In genomic region chr20:53915459-53916172, GRCh38 we compare ENCODE assay signal across 1 cellular context.
A peak's percentile ranks its signal among the peaks of the same experiment; 100 is the strongest.
TF ChIP-seq lines count a peak whose summit lies in the region.

No MANE protein-coding gene starts in this region.

TF ChIP-seq in K562, 482 proteins besides CTCF, POLR2A, EP300 and RAD21 (continued from another document and continues in another):
- TF ChIP-seq, protein P1, sequence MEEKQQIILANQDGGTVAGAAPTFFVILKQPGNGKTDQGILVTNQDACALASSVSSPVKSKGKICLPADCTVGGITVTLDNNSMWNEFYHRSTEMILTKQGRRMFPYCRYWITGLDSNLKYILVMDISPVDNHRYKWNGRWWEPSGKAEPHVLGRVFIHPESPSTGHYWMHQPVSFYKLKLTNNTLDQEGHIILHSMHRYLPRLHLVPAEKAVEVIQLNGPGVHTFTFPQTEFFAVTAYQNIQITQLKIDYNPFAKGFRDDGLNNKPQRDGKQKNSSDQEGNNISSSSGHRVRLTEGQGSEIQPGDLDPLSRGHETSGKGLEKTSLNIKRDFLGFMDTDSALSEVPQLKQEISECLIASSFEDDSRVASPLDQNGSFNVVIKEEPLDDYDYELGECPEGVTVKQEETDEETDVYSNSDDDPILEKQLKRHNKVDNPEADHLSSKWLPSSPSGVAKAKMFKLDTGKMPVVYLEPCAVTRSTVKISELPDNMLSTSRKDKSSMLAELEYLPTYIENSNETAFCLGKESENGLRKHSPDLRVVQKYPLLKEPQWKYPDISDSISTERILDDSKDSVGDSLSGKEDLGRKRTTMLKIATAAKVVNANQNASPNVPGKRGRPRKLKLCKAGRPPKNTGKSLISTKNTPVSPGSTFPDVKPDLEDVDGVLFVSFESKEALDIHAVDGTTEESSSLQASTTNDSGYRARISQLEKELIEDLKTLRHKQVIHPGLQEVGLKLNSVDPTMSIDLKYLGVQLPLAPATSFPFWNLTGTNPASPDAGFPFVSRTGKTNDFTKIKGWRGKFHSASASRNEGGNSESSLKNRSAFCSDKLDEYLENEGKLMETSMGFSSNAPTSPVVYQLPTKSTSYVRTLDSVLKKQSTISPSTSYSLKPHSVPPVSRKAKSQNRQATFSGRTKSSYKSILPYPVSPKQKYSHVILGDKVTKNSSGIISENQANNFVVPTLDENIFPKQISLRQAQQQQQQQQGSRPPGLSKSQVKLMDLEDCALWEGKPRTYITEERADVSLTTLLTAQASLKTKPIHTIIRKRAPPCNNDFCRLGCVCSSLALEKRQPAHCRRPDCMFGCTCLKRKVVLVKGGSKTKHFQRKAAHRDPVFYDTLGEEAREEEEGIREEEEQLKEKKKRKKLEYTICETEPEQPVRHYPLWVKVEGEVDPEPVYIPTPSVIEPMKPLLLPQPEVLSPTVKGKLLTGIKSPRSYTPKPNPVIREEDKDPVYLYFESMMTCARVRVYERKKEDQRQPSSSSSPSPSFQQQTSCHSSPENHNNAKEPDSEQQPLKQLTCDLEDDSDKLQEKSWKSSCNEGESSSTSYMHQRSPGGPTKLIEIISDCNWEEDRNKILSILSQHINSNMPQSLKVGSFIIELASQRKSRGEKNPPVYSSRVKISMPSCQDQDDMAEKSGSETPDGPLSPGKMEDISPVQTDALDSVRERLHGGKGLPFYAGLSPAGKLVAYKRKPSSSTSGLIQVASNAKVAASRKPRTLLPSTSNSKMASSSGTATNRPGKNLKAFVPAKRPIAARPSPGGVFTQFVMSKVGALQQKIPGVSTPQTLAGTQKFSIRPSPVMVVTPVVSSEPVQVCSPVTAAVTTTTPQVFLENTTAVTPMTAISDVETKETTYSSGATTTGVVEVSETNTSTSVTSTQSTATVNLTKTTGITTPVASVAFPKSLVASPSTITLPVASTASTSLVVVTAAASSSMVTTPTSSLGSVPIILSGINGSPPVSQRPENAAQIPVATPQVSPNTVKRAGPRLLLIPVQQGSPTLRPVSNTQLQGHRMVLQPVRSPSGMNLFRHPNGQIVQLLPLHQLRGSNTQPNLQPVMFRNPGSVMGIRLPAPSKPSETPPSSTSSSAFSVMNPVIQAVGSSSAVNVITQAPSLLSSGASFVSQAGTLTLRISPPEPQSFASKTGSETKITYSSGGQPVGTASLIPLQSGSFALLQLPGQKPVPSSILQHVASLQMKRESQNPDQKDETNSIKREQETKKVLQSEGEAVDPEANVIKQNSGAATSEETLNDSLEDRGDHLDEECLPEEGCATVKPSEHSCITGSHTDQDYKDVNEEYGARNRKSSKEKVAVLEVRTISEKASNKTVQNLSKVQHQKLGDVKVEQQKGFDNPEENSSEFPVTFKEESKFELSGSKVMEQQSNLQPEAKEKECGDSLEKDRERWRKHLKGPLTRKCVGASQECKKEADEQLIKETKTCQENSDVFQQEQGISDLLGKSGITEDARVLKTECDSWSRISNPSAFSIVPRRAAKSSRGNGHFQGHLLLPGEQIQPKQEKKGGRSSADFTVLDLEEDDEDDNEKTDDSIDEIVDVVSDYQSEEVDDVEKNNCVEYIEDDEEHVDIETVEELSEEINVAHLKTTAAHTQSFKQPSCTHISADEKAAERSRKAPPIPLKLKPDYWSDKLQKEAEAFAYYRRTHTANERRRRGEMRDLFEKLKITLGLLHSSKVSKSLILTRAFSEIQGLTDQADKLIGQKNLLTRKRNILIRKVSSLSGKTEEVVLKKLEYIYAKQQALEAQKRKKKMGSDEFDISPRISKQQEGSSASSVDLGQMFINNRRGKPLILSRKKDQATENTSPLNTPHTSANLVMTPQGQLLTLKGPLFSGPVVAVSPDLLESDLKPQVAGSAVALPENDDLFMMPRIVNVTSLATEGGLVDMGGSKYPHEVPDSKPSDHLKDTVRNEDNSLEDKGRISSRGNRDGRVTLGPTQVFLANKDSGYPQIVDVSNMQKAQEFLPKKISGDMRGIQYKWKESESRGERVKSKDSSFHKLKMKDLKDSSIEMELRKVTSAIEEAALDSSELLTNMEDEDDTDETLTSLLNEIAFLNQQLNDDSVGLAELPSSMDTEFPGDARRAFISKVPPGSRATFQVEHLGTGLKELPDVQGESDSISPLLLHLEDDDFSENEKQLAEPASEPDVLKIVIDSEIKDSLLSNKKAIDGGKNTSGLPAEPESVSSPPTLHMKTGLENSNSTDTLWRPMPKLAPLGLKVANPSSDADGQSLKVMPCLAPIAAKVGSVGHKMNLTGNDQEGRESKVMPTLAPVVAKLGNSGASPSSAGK (IDR thresholded peaks at IDR 0.05), result no peak
- peak; percentile 32; the same call in 1 of the 2 replicates for TF ChIP-seq PKNOX1 (IDR thresholded peaks at IDR 0.05)
- no peak for TF ChIP-seq RAD51 (IDR thresholded peaks at IDR 0.05; ENCODE audit: borderline replicate concordance, low read depth)
- no peak for TF ChIP-seq IFI16 (CRISPR knock-in tag; IDR thresholded peaks at IDR 0.05)
- TF ChIP-seq DDX20 (tag; IDR thresholded peaks at IDR 0.05; ENCODE audit: low read depth), result no peak
- no peak for TF ChIP-seq RBM34 (IDR thresholded peaks at IDR 0.05; ENCODE audit: borderline replicate concordance, insufficient read depth, low read length)
- peak in 1 of 2 experiments; percentile 71; a peak in 1 of 4 replicates for TF ChIP-seq ZNF318 (IDR thresholded peaks at IDR 0.05; ENCODE audit: borderline replicate concordance in 1 of 2, low read depth in 1 of 2)
- no peak; the same call in 1 of the 2 replicates for TF ChIP-seq RB1 (IDR thresholded peaks at IDR 0.05; ENCODE audit: low read depth)
- no peak for TF ChIP-seq RFX1 (IDR thresholded peaks at IDR 0.05)
- TF ChIP-seq GTF2E2 (tag; IDR thresholded peaks at IDR 0.05), result peak; percentile 54; the same call in 1 of the 2 replicates
- TF ChIP-seq ZNF124 (CRISPR knock-in tag; IDR thresholded peaks at IDR 0.05), result no peak
- no peak for TF ChIP-seq ZNF165 (CRISPR knock-in tag; IDR thresholded peaks at IDR 0.05; ENCODE audit: borderline replicate concordance)
- no peak for TF ChIP-seq KAT7 (CRISPR knock-in tag; IDR thresholded peaks at IDR 0.05; ENCODE audit: borderline replicate concordance)
- TF ChIP-seq NFRKB (IDR thresholded peaks at IDR 0.05; ENCODE audit: low read depth), result peak; percentile 84
- no peak for TF ChIP-seq SNIP1 (IDR thresholded peaks at IDR 0.05; ENCODE audit: low read depth)
- TF ChIP-seq SPI1 (IDR thresholded peaks at IDR 0.05; ENCODE audit: borderline replicate concordance, low read depth, low read length), result no peak
- TF ChIP-seq, protein P2, sequence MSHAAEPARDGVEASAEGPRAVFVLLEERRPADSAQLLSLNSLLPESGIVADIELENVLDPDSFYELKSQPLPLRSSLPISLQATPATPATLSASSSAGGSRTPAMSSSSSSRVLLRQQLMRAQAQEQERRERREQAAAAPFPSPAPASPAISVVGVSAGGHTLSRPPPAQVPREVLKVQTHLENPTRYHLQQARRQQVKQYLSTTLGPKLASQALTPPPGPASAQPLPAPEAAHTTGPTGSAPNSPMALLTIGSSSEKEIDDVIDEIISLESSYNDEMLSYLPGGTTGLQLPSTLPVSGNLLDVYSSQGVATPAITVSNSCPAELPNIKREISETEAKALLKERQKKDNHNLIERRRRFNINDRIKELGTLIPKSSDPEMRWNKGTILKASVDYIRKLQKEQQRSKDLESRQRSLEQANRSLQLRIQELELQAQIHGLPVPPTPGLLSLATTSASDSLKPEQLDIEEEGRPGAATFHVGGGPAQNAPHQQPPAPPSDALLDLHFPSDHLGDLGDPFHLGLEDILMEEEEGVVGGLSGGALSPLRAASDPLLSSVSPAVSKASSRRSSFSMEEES (CRISPR knock-in tag; IDR thresholded peaks at IDR 0.05), result no peak
- TF ChIP-seq, protein P3, sequence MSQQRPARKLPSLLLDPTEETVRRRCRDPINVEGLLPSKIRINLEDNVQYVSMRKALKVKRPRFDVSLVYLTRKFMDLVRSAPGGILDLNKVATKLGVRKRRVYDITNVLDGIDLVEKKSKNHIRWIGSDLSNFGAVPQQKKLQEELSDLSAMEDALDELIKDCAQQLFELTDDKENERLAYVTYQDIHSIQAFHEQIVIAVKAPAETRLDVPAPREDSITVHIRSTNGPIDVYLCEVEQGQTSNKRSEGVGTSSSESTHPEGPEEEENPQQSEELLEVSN (IDR thresholded peaks at IDR 0.05; ENCODE audit: borderline replicate concordance in 1 of 2, extremely low read depth in 1 of 2, insufficient read depth in 1 of 2, insufficient read length in 1 of 2, low read depth in 1 of 2, low read length in 1 of 2, poor library complexity in 1 of 2, severe bottlenecking in 1 of 2), result no peak
- TF ChIP-seq KDM5B (IDR thresholded peaks at IDR 0.05; ENCODE audit: insufficient replicate concordance, low read depth, low read length), result peak; percentile 4
- TF ChIP-seq SMAD3 (CRISPR knock-in tag; conservative IDR thresholded peaks at IDR 0.05), result no peak
- no peak for TF ChIP-seq E2F4 (CRISPR knock-in tag; IDR thresholded peaks at IDR 0.05; ENCODE audit: low read depth)
- TF ChIP-seq ATF1 (CRISPR knock-in tag; IDR thresholded peaks at IDR 0.05), result no peak
- peak; percentile 16; the same call in 1 of the 2 replicates for TF ChIP-seq ATF1 (tag; IDR thresholded peaks at IDR 0.05)
- TF ChIP-seq ZNF23 (CRISPR knock-in tag; IDR thresholded peaks at IDR 0.05), result no peak
- TF ChIP-seq FUS (optimal IDR thresholded peaks at IDR 0.05; ENCODE audit: low read depth, low read length), result no peak
- no peak for TF ChIP-seq NFYB (IDR thresholded peaks at IDR 0.05; ENCODE audit: extremely low read depth, insufficient read length)
